Comparison of ENCODE assay signal across 7 cellular contexts in genomic region chr3:131033480-131034080, GRCh38. TPM values are rescaled to one million over a fixed set of nuclear protein-coding genes. Genes with fewer than 3 reads are reported as not detected.
A peak's percentile ranks its signal among the peaks of the same experiment; 100 is the strongest.
DNase-seq lines count a peak whose midpoint lies in the region; ATAC-seq and TF ChIP-seq lines count a peak whose summit lies in the region.

No MANE protein-coding gene starts in this region.

- no peaks in the 10 kb centered on the region for H3K36me3 Mint-ChIP-seq in activated CD8-positive, alpha-beta T cell treated with anti-CD3 and anti-CD28 coated beads for 36 hours (ENCODE audit: low read depth)
- H3K36me3 Mint-ChIP-seq in immature natural killer cell (no peaks in the 10 kb centered on the region), type B pancreatic cell (peaks cover 12% of the 10 kb centered on the region)

- CTCF ChIA-PET in activated CD8-positive, alpha-beta T cell treated with anti-CD3 and anti-CD28 coated beads for 36 hours (lab: Charles Lee) = interaction anchor here (0.6 to 1.9 kb wide), 19 partner anchors 8 to 1001 kb away, joined by 3 to 9 read pairs (median 3); partner anchors contain the start of genes CPNE4 and NUDT16

- POLR2A ChIA-PET in activated CD8-positive, alpha-beta T cell treated with anti-CD3 and anti-CD28 coated beads for 36 hours (lab: Charles Lee) = no interaction called here

- no peak overlapping the region for H3K4me3 Mint-ChIP-seq in activated CD8-positive, alpha-beta T cell treated with anti-CD3 and anti-CD28 coated beads for 36 hours
- no peak overlapping the region for H3K4me3 Mint-ChIP-seq in immature natural killer cell
- no peak overlapping the region for H3K4me3 Mint-ChIP-seq in type B pancreatic cell

- H3K4me1 Mint-ChIP-seq in activated CD8-positive, alpha-beta T cell treated with anti-CD3 and anti-CD28 coated beads for 36 hours (ENCODE audit: low read depth) = no peaks in the 10 kb centered on the region
- H3K4me1 Mint-ChIP-seq in immature natural killer cell (no peaks in the 10 kb centered on the region), type B pancreatic cell (ENCODE audit: unreplicated experiment) (peaks cover 9% of the 10 kb centered on the region)

- intact Hi-C loops in activated CD8-positive, alpha-beta T cell treated with anti-CD3 and anti-CD28 coated beads for 36 hours (cut with micrococcal nuclease) = loop anchor here (10.0 kb wide), 2 partner anchors 471 to 1001 kb away; partner anchors contain the start of genes CPNE4 and MRPL3

- ATAC-seq in activated CD8-positive, alpha-beta T cell treated with anti-CD3 and anti-CD28 coated beads for 36 hours = peak; percentile 81

- H3K27me3 Mint-ChIP-seq in activated CD8-positive, alpha-beta T cell treated with anti-CD3 and anti-CD28 coated beads for 36 hours = no peaks in the 10 kb centered on the region
- H3K27me3 Mint-ChIP-seq in immature natural killer cell (ENCODE audit: low read depth in 3 of 3) (peaks cover 0 to 1% (median 0%) of the 10 kb centered on the region in 3 donors), type B pancreatic cell (no peaks in the 10 kb centered on the region)

- H3K9me3 Mint-ChIP-seq in activated CD8-positive, alpha-beta T cell treated with anti-CD3 and anti-CD28 coated beads for 36 hours = no peaks in the 10 kb centered on the region
- no peaks in the 10 kb centered on the region for H3K9me3 Mint-ChIP-seq in immature natural killer cell
- no peaks in the 10 kb centered on the region for H3K9me3 Mint-ChIP-seq in type B pancreatic cell

- TF ChIP-seq CTCF in GM20000 (IDR thresholded peaks at IDR 0.05; ENCODE audit: extremely low read depth, missing control alignments) (peak; percentile 26), type B pancreatic cell (conservative IDR thresholded peaks at IDR 0.05) (peak; percentile 86)
- peak; percentile 81 for TF ChIP-seq CTCF in activated CD8-positive, alpha-beta T cell treated with anti-CD3 and anti-CD28 coated beads for 36 hours (IDR thresholded peaks at IDR 0.05)

- no peak overlapping the region for H3K27ac Mint-ChIP-seq in activated CD8-positive, alpha-beta T cell treated with anti-CD3 and anti-CD28 coated beads for 36 hours
- H3K27ac Mint-ChIP-seq in immature natural killer cell = peak overlapping the region in 1 of 6 donors; percentile 31
- H3K27ac Mint-ChIP-seq in type B pancreatic cell = no peak overlapping the region

- DNase-seq in DMS153 treated with DMSO at 0.1 percent for 48 hours (lab: John Stamatoyannopoulos, UW; ENCODE audit: unreplicated experiment) (peak; percentile 57), GM20000 (ENCODE audit: low spot score) (peak; percentile 24), NCI-H146 treated with DMSO at 0.1 percent for 48 hours (lab: John Stamatoyannopoulos, UW; ENCODE audit: unreplicated experiment) (peak; percentile 66), immature natural killer cell (peak; percentile 46 to 52 (median 47)), type B pancreatic cell (ENCODE audit: extremely low spot score, unreplicated experiment) (no peak), epidermal melanocyte (ENCODE audit: insufficient read length, low spot score) (no peak)
- DNase-seq in activated CD8-positive, alpha-beta T cell treated with anti-CD3 and anti-CD28 coated beads for 36 hours = peak; percentile 21

RNA-seq across cellular contexts. Expression of gene NEK11, which starts 6.9 kb away (rescaled TPM):
- 1 to 10 TPM; 1.2 to 1.6 TPM for total RNA-seq in activated CD8-positive, alpha-beta T cell treated with anti-CD3 and anti-CD28 coated beads for 36 hours
- polyA plus RNA-seq in immature natural killer cell = under 1 TPM in 2 of 3 donors, not detected in 1; 0.41 to 0.47 TPM
- 5.7 and 13.8 TPM in 2 replicates for total RNA-seq in type B pancreatic cell (ENCODE audit: low replicate concordance)

RNA-seq across cellular contexts. Expression of gene ASTE1, which starts 7.0 kb away (rescaled TPM):
- total RNA-seq in activated CD8-positive, alpha-beta T cell treated with anti-CD3 and anti-CD28 coated beads for 36 hours = 10 to 100 TPM in 1 of 2 experiments, 1 to 10 TPM in 1; 8.5 to 10.3 TPM
- 10 to 100 TPM; 15.9 to 28.6 (median 21.2) TPM for polyA plus RNA-seq in immature natural killer cell
- total RNA-seq in type B pancreatic cell (ENCODE audit: low replicate concordance) = 8.4 and 11.4 TPM in 2 replicates

Comparison
In these comparisons a context has a peak if more than half of its experiments do, and no peak if none do; other contexts are left out.
1. DNase-seq: peak in DMS153 treated with DMSO at 0.1 percent for 48 hours (single experiment), GM20000 (single experiment), NCI-H146 treated with DMSO at 0.1 percent for 48 hours (single experiment), activated CD8-positive, alpha-beta T cell treated with anti-CD3 and anti-CD28 coated beads for 36 hours (single experiment) and immature natural killer cell (3 of 3); none in type B pancreatic cell (single experiment) and epidermal melanocyte (single experiment).
2. CTCF ChIP-seq: peak in every context shown above with its lines; median percentile 86 in type B pancreatic cell; 81 in activated CD8-positive, alpha-beta T cell treated with anti-CD3 and anti-CD28 coated beads for 36 hours; 26 in GM20000.